5 cellular contexts compared by ENCODE assay signal in genomic region chrY:24613891-24614290, GRCh38. TPM values are rescaled to one million over a fixed set of nuclear protein-coding genes. Genes with fewer than 3 reads are reported as not detected.
"Had no signal": no experiment of that assay in that cellular context is flagged by ENCODE, and none has a peak within 500 bp of the region (broad histone marks: within the 10 kb centered on the region; RNA-seq: fewer than 3 reads in every experiment).

No MANE protein-coding gene starts in this region.

RNA-seq across cellular contexts. Expression of gene BPY2B, which starts 3.9 kb away (rescaled TPM):
- total RNA-seq: HepG2, HT-29, HT1080, IMR-90, K562 had no signal
